Comparison of ENCODE assay signal across 10 cellular contexts in the genomic region with DNA sequence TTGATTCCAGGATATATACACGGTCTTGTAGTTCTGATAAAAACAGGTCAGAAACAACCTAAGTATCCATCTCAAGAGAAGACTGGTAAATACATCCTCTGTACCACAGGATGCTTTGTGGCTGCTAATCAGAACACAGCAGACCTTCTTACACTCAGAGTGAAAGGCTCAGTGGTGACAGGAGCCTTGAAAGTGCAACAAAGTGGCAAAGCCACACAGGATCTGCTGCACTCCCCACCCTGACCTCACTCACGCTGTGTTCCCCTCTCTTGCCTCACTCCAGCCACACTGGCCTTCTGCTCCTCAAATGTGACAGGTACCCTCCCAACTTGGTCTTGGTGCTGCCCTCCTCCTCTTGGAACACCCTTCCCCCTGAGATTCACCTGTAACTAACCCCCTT.
A peak's percentile ranks its signal among the peaks of the same experiment; 100 is the strongest.
DNase-seq lines count a peak whose midpoint lies in the region; ATAC-seq and TF ChIP-seq lines count a peak whose summit lies in the region.
"Had no signal": no experiment of that assay in that cellular context is flagged by ENCODE, and none has a peak within 500 bp of the region (broad histone marks: within the 10 kb centered on the region; RNA-seq: fewer than 3 reads in every experiment).

No MANE protein-coding gene starts in this region.

- ATAC-seq in GM18502 (IDR thresholded peaks at IDR 0.05; ENCODE audit: poor library complexity, unreplicated experiment): peak; percentile 99
- ATAC-seq in GM21723 (IDR thresholded peaks at IDR 0.05; ENCODE audit: unreplicated experiment): peak; percentile 93

- H3K4me1 Mint-ChIP-seq in nephron progenitor cell: no peaks in the 10 kb centered on the region

- peaks cover 53% of the 10 kb centered on the region for H3K27me3 Mint-ChIP-seq in nephron progenitor cell (ENCODE audit: low read depth, poor library complexity)

- TF ChIP-seq CTCF in nephron progenitor cell (IDR thresholded peaks at IDR 0.05): no peak

- peak overlapping the region; percentile 12 for H3K27ac Mint-ChIP-seq in nephron progenitor cell
- H3K27ac Mint-ChIP-seq: mesothelial cell of epicardium had no signal

- DNase-seq in SK-N-DZ (ENCODE audit: low spot score) (peak; percentile 25), nephron progenitor cell (no peak), NCI-H146 (lab: John Stamatoyannopoulos, UW) (no peak), NCI-H2227 (lab: John Stamatoyannopoulos, UW; ENCODE audit: unreplicated experiment) (no peak), middle frontal gyrus (ENCODE audit: extremely low spot score, low spot score) (no peak), retina (no peak)
- DNase-seq: NCI-H2081 had no signal

- no peaks in the 10 kb centered on the region for H3K9me3 Mint-ChIP-seq in nephron progenitor cell
- H3K9me3 Mint-ChIP-seq: mesothelial cell of epicardium had no signal

- H3K4me3 Mint-ChIP-seq in nephron progenitor cell: no peak overlapping the region
- H3K4me3 Mint-ChIP-seq: mesothelial cell of epicardium had no signal

- H3K36me3 Mint-ChIP-seq in nephron progenitor cell (ENCODE audit: low read depth): no peaks in the 10 kb centered on the region
- H3K36me3 Mint-ChIP-seq: mesothelial cell of epicardium had no signal
